20 cellular contexts compared by ENCODE assay signal in the genomic region with DNA sequence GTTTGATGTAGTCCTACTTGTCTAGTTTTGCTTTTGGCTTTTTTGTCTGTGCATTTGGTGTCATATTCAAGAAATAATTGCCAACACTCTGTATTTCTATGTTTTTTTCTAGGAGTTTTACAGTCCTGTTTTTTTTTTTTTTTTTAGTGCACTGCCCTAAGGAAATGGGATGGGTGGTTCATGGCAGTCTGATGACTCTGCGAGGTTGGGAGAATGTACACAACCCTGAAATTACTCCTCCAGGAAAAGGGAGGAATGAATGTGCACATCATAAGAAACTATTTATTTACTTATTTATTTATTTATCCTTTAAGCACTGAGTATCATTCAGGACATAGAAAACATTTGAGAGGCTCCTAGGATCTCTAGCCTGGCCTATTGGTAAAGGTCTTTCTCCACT. TPM values are rescaled to one million over a fixed set of nuclear protein-coding genes. Genes with fewer than 3 reads are reported as not detected.
DNase-seq lines count a peak whose midpoint lies in the region; ATAC-seq and TF ChIP-seq lines count a peak whose summit lies in the region.
"Had no signal": no experiment of that assay in that cellular context is flagged by ENCODE, and none has a peak within 500 bp of the region (broad histone marks: within the 10 kb centered on the region; RNA-seq: fewer than 3 reads in every experiment).

No MANE protein-coding gene starts in this region.

- H3K9me3 ChIP-seq in PC-9 (ENCODE audit: insufficient read depth, low read depth): no peaks in the 10 kb centered on the region
- H3K9me3 ChIP-seq: BLaER1, HAP-1 had no signal

- no peak overlapping the region for H2AFZ ChIP-seq in PC-9

- TF ChIP-seq CTCF in fibroblast of pulmonary artery (IDR thresholded peaks at IDR 0.05; ENCODE audit: low read length, missing control alignments) (no peak), nephron (IDR thresholded peaks at IDR 0.05; ENCODE audit: unreplicated experiment in 3 of 3) (no peak), PC-9 (conservative IDR thresholded peaks at IDR 0.05) (no peak)

- H3K79me2 ChIP-seq in PC-9 (ENCODE audit: low read depth): no peaks in the 10 kb centered on the region

- H3K27me3 Mint-ChIP-seq in nephron (ENCODE audit: low read depth): peaks cover 3% of the 10 kb centered on the region
- H3K27me3 Mint-ChIP-seq in activated CD4-positive, alpha-beta memory T cell treated with anti-CD3 and anti-CD28 coated beads, Interleukin-2, amount 10 ng/mL, durations not matched to agents 7 days and 5 days: peaks cover 36% of the 10 kb centered on the region

- no peaks in the 10 kb centered on the region for H3K36me3 ChIP-seq in PC-9 (ENCODE audit: low read depth)
- H3K36me3 ChIP-seq: BLaER1, HAP-1 had no signal

- BruUV-seq in PC-9 (replicated peaks; lab: Mats Ljungman, UMichigan): no TSS peak

- no peaks in the 10 kb centered on the region for H3K27me3 ChIP-seq in PC-9 (ENCODE audit: insufficient read depth, low read depth)
- H3K27me3 ChIP-seq: BLaER1 had no signal

- H3K4me3 Mint-ChIP-seq in nephron: peak overlapping the region in 2 of 3 experiments; percentile 21 to 63
- no peak overlapping the region for H3K4me3 Mint-ChIP-seq in activated CD4-positive, alpha-beta memory T cell treated with anti-CD3 and anti-CD28 coated beads, Interleukin-2, amount 10 ng/mL, durations not matched to agents 7 days and 5 days
- H3K4me3 Mint-ChIP-seq: B cell; CD8-positive, alpha-beta T cell; HFFc6 had no signal

- no peaks in the 10 kb centered on the region for H3K9me2 ChIP-seq in PC-9 (ENCODE audit: insufficient read depth)

- peaks cover 26% of the 10 kb centered on the region for H3K4me1 Mint-ChIP-seq in nephron
- peaks cover 11% of the 10 kb centered on the region for H3K4me1 Mint-ChIP-seq in activated CD4-positive, alpha-beta memory T cell treated with anti-CD3 and anti-CD28 coated beads, Interleukin-2, amount 10 ng/mL, durations not matched to agents 7 days and 5 days
- H3K4me1 Mint-ChIP-seq: B cell had no signal

- H3K4me3 ChIP-seq in fibroblast of pulmonary artery (replicated peaks; ENCODE audit: low read depth, low read length) (no peak overlapping the region), PC-9 (no peak overlapping the region)
- H3K4me3 ChIP-seq: BLaER1, GM12878, HAP-1 had no signal

- H3K4me1 ChIP-seq in PC-9 (replicated peaks; ENCODE audit: insufficient read depth): peaks cover 21% of the 10 kb centered on the region
- H3K4me1 ChIP-seq: HAP-1 had no signal

- CTCF ChIA-PET in activated CD4-positive, alpha-beta memory T cell treated with anti-CD3 and anti-CD28 coated beads, Interleukin-2, amount 10 ng/mL, durations not matched to agents 7 days and 5 days (lab: Charles Lee): no interaction called here
- CTCF ChIA-PET in PC-9 (lab: Charles Lee): interaction anchor here (0.7 kb wide), 1 partner anchor 1540 kb away, joined by 3 read pairs; no protein-coding TSS in a partner anchor

- H3K9me3 Mint-ChIP-seq in nephron: no peaks in the 10 kb centered on the region
- no peaks in the 10 kb centered on the region for H3K9me3 Mint-ChIP-seq in activated CD4-positive, alpha-beta memory T cell treated with anti-CD3 and anti-CD28 coated beads, Interleukin-2, amount 10 ng/mL, durations not matched to agents 7 days and 5 days
- H3K9me3 Mint-ChIP-seq: CD8-positive, alpha-beta T cell; HFFc6 had no signal

- no peaks in the 10 kb centered on the region for H4K20me1 ChIP-seq in PC-9 (ENCODE audit: insufficient read depth)
- H4K20me1 ChIP-seq: BLaER1 had no signal

- H3K27ac Mint-ChIP-seq in nephron: no peak overlapping the region
- no peak overlapping the region for H3K27ac Mint-ChIP-seq in activated CD4-positive, alpha-beta memory T cell treated with anti-CD3 and anti-CD28 coated beads, Interleukin-2, amount 10 ng/mL, durations not matched to agents 7 days and 5 days
- H3K27ac Mint-ChIP-seq: B cell; CD4-positive, CD25-positive, alpha-beta regulatory T cell; CD8-positive, alpha-beta T cell; HFFc6 had no signal

- POLR2A ChIA-PET in activated CD4-positive, alpha-beta memory T cell treated with anti-CD3 and anti-CD28 coated beads, Interleukin-2, amount 10 ng/mL, durations not matched to agents 7 days and 5 days (lab: Charles Lee): no interaction called here
- POLR2A ChIA-PET in PC-9 (lab: Charles Lee; ENCODE audit: unreplicated experiment): no interaction called here

- intact Hi-C loops in PC-9 (cut with micrococcal nuclease; ENCODE audit: unreplicated experiment): no loop called here

- H3K27ac ChIP-seq in PC-9: no peak overlapping the region
- H3K27ac ChIP-seq: 22Rv1, BLaER1, C4-2B had no signal

- peaks cover 16% of the 10 kb centered on the region; the same call in 1 of the 2 replicates for H3F3A ChIP-seq in PC-9 (ENCODE audit: insufficient read depth, low read depth)

- ATAC-seq in GM18870 (IDR thresholded peaks at IDR 0.05; ENCODE audit: unreplicated experiment): no peak
- ATAC-seq: CD8-positive, alpha-beta T cell; GM12878 had no signal

- peak; percentile 21 for DNase-seq in HT-29 (ENCODE audit: low spot score)
- DNase-seq in fibroblast of pulmonary artery (ENCODE audit: low read depth): peak; percentile 24
- DNase-seq in activated CD4-positive, alpha-beta memory T cell treated with anti-CD3 and anti-CD28 coated beads, Interleukin-2, amount 10 ng/mL, durations not matched to agents 7 days and 5 days: no peak
- no peak for DNase-seq in PC-9
- DNase-seq: CD4-positive, CD25-positive, alpha-beta regulatory T cell; CD8-positive, alpha-beta T cell; DMS 273 treated with DMSO at 0.1 percent for 48 hours; DMS79; EL; GDM1; GOT3; HFFc6 had no signal

- no peak overlapping the region for H3K4me2 ChIP-seq in PC-9
- H3K4me2 ChIP-seq: BLaER1 had no signal

- no peaks in the 10 kb centered on the region for H3K36me3 Mint-ChIP-seq in nephron (ENCODE audit: low read depth)
- H3K36me3 Mint-ChIP-seq in activated CD4-positive, alpha-beta memory T cell treated with anti-CD3 and anti-CD28 coated beads, Interleukin-2, amount 10 ng/mL, durations not matched to agents 7 days and 5 days (ENCODE audit: low read depth): no peaks in the 10 kb centered on the region
- H3K36me3 Mint-ChIP-seq: CD4-positive, CD25-positive, alpha-beta regulatory T cell; CD8-positive, alpha-beta T cell had no signal

RNA-seq across cellular contexts. Expression of gene SLC17A5, which starts 15.2 kb away (rescaled TPM):
- 9.7 and 10.8 TPM in 2 replicates for total RNA-seq in HT-29 (2014; rRNA removed; shearing (Covaris generic))
- 1 to 10 TPM; 8.0 to 9.5 TPM for total RNA-seq in activated CD4-positive, alpha-beta memory T cell treated with anti-CD3 and anti-CD28 coated beads, Interleukin-2, amount 10 ng/mL, durations not matched to agents 7 days and 5 days
- total RNA-seq in PC-9 (2021): 15.8 and 16.9 TPM in 2 replicates

RNA-seq across cellular contexts. Expression of gene CD109, which starts 27.0 kb away (rescaled TPM):
- not detected in 2 replicates for total RNA-seq in HT-29 (2014; rRNA removed; shearing (Covaris generic))
- 10 to 100 TPM; 13.6 to 15.0 TPM for total RNA-seq in activated CD4-positive, alpha-beta memory T cell treated with anti-CD3 and anti-CD28 coated beads, Interleukin-2, amount 10 ng/mL, durations not matched to agents 7 days and 5 days
- 46.8 and 50.7 TPM in 2 replicates for total RNA-seq in PC-9 (2021)

Comparison
In these comparisons a context has a peak if more than half of its experiments do, and no peak if none do; other contexts are left out.
1. DNase-seq: peak in HT-29 (single experiment) and fibroblast of pulmonary artery (single experiment); none in activated CD4-positive, alpha-beta memory T cell treated with anti-CD3 and anti-CD28 coated beads, Interleukin-2, amount 10 ng/mL, durations not matched to agents 7 days and 5 days (single experiment) and PC-9 (0 of 2).
2. RNA of gene CD109, which starts 27.0 kb away (total RNA-seq): 46.8 to 50.7 TPM in PC-9 and 13.6 to 15.0 TPM in activated CD4-positive, alpha-beta memory T cell treated with anti-CD3 and anti-CD28 coated beads, Interleukin-2, amount 10 ng/mL, durations not matched to agents 7 days and 5 days; not detected in HT-29; every median in the first group is over 10 times any median in the second.